ENCODE assay signal across 31 cellular contexts in genomic region chr12:109287181-109287580, GRCh38. TPM values are rescaled to one million over a fixed set of nuclear protein-coding genes. Genes with fewer than 3 reads are reported as not detected.
"Had no signal": no experiment of that assay in that cellular context is flagged by ENCODE, and none has a peak within 500 bp of the region (broad histone marks: within the 10 kb centered on the region; RNA-seq: fewer than 3 reads in every experiment).

No MANE protein-coding gene starts in this region.

- H3K27ac ChIP-seq: colonic mucosa, epithelial cell of prostate, esophagus squamous epithelium, gastrocnemius medialis, heart right ventricle, left lung, lower lobe of right lung had no signal

- H3K36me3 Mint-ChIP-seq: mesothelial cell of epicardium had no signal

- H3K4me1 ChIP-seq: left lung, lower lobe of right lung had no signal

- H3K9me3 Mint-ChIP-seq: dendritic cell treated with granulocyte-macrophage colony-stimulating factor and Interleukin-4, amounts not matched to agents 40 ng/mL and 50 ng/mL, for 4 days; effector memory CD8-positive, alpha-beta T cell; endodermal cell; mesothelial cell of epicardium had no signal

- H3K4me1 Mint-ChIP-seq: endodermal cell had no signal

- H3K4me3 ChIP-seq: colonic mucosa, esophagus squamous epithelium, gastrocnemius medialis, heart right ventricle, left lung, lower lobe of right lung, mucosa of descending colon had no signal

- DNase-seq: cerebellar nuclear complex; colonic mucosa; cortex of kidney; effector CD8-positive, alpha-beta T cell; effector memory CD8-positive, alpha-beta T cell; endodermal cell; erythroblast; esophagus squamous epithelium; foreskin fibroblast; foreskin melanocyte; gastrocnemius medialis; glutamatergic neuron; head of caudate nucleus; heart right ventricle; hippocampal formation; kidney glomerular epithelial cell; left cardiac atrium; left lung; left ventricle myocardium superior; lower lobe of right lung; mesenchymal stem cell; mucosa of descending colon had no signal

- H3K27ac Mint-ChIP-seq: dendritic cell treated with granulocyte-macrophage colony-stimulating factor and Interleukin-4, amounts not matched to agents 40 ng/mL and 50 ng/mL, for 4 days; effector memory CD8-positive, alpha-beta T cell; endodermal cell; mesothelial cell of epicardium had no signal

- H3K36me3 ChIP-seq: colonic mucosa, esophagus squamous epithelium, gastrocnemius medialis, heart right ventricle, left lung, lower lobe of right lung had no signal

- H3K4me3 Mint-ChIP-seq: dendritic cell treated with granulocyte-macrophage colony-stimulating factor and Interleukin-4, amounts not matched to agents 40 ng/mL and 50 ng/mL, for 4 days; effector memory CD8-positive, alpha-beta T cell; endodermal cell; mesothelial cell of epicardium had no signal

- ATAC-seq: effector memory CD8-positive, alpha-beta T cell; esophagus mucosa; gastrocnemius medialis; heart right ventricle; left cardiac atrium; left lung; left ventricle myocardium superior; lower lobe of right lung; mucosa of descending colon had no signal

- H3K27me3 ChIP-seq: colonic mucosa, gastrocnemius medialis had no signal

- H3K9me3 ChIP-seq: colonic mucosa, esophagus squamous epithelium, gastrocnemius medialis, heart right ventricle, left lung, lower lobe of right lung, mucosa of descending colon had no signal

RNA-seq across cellular contexts. Expression of gene FOXN4, which starts 21.9 kb away (rescaled TPM):
- total RNA-seq: chondrocyte, colonic mucosa, dermis microvascular lymphatic vessel endothelial cell, esophagus mucosa, esophagus squamous epithelium, gastrocnemius medialis, glomerular endothelial cell, left cardiac atrium, left lung, left ventricle myocardium superior, lower lobe of right lung, lung microvascular endothelial cell, mesenteric fat pad, mesothelial cell of epicardium had no signal
